In genomic region chr1:10733967-10734366, GRCh38 we compare ENCODE assay signal across 10 cellular contexts.
DNase-seq lines count a peak whose midpoint lies in the region; ATAC-seq and TF ChIP-seq lines count a peak whose summit lies in the region.
"Had no signal": no experiment of that assay in that cellular context is flagged by ENCODE, and none has a peak within 500 bp of the region (broad histone marks: within the 10 kb centered on the region; RNA-seq: fewer than 3 reads in every experiment).

No MANE protein-coding gene starts in this region.

- no peak for TF ChIP-seq CTCF in DND-41 (IDR thresholded peaks at IDR 0.05; ENCODE audit: borderline replicate concordance, extremely low read depth, low read length, poor library complexity, severe bottlenecking)
- TF ChIP-seq CTCF in WERI-Rb-1 (IDR thresholded peaks at IDR 0.05; ENCODE audit: low read depth, low read length): no peak
- TF ChIP-seq CTCF in foreskin fibroblast (IDR thresholded peaks at IDR 0.05; ENCODE audit: low read depth, low read length): no peak

- no peak for DNase-seq in DND-41
- peak; percentile 64 for DNase-seq in WERI-Rb-1
- peak; percentile 44 for DNase-seq in stimulated activated CD4-positive, alpha-beta T cell treated with anti-CD3 and anti-CD28 coated beads, Interleukin-12 subunit alpha, Interleukin-12 subunit beta, amount 100 ng/mL, for 4 hours
- DNase-seq in amniotic stem cell (lab: John Stamatoyannopoulos, UW): no peak
- DNase-seq in foreskin fibroblast: no peak
- DNase-seq: MM.1S, SIG-M5 had no signal

- H3K79me2 ChIP-seq in DND-41 (ENCODE audit: insufficient read depth, low read length): no peaks in the 10 kb centered on the region

- H4K20me1 ChIP-seq in DND-41 (ENCODE audit: insufficient read depth, low read length): no peaks in the 10 kb centered on the region

- H2AFZ ChIP-seq in DND-41 (ENCODE audit: low read depth, low read length): no peak overlapping the region

- H3K27ac ChIP-seq in DND-41 (ENCODE audit: low read length) (no peak overlapping the region), WERI-Rb-1 (no peak overlapping the region)

- no peak overlapping the region for H3K9ac ChIP-seq in DND-41 (ENCODE audit: low read depth, low read length)

- H3K4me2 ChIP-seq in DND-41 (ENCODE audit: insufficient read depth, low read length): no peak overlapping the region

- no peak overlapping the region for H3K4me3 ChIP-seq in DND-41 (ENCODE audit: low read depth in 1 of 2, low read length in 2 of 2)
- H3K4me3 ChIP-seq in WERI-Rb-1 (ENCODE audit: low read depth, low read length): no peak overlapping the region
- no peak overlapping the region for H3K4me3 ChIP-seq in foreskin fibroblast (ENCODE audit: low read depth in 1 of 2, low read length in 2 of 2)

- H3K27me3 ChIP-seq in DND-41 (ENCODE audit: insufficient read depth, low read length, poor library complexity) (peaks cover 4% of the 10 kb centered on the region), WERI-Rb-1 (ENCODE audit: insufficient read depth, low read depth, severe bottlenecking) (no peaks in the 10 kb centered on the region)

- H3K9me3 ChIP-seq in DND-41 (ENCODE audit: insufficient read depth, low read length, severe bottlenecking) (no peaks in the 10 kb centered on the region), WERI-Rb-1 (ENCODE audit: severe bottlenecking) (no peaks in the 10 kb centered on the region)

- no peaks in the 10 kb centered on the region for H3K4me1 ChIP-seq in DND-41 (ENCODE audit: insufficient read depth, low read length)

- H3K36me3 ChIP-seq in DND-41 (ENCODE audit: insufficient read depth, low read length) (no peaks in the 10 kb centered on the region), WERI-Rb-1 (no peaks in the 10 kb centered on the region; the same call in none of the 2 replicates)

- ATAC-seq in DND-41 (ENCODE audit: insufficient read depth, low read depth) (peak; percentile 40; the same call in 1 of the 3 replicates), GM19035 (IDR thresholded peaks at IDR 0.05; ENCODE audit: unreplicated experiment) (peak; percentile 65), GM18519 (IDR thresholded peaks at IDR 0.05; ENCODE audit: low FRiP score, unreplicated experiment) (no peak), HG03469 (IDR thresholded peaks at IDR 0.05; ENCODE audit: unreplicated experiment) (no peak)

Comparison
In these comparisons a context has a peak if more than half of its experiments do, and no peak if none do; other contexts are left out.
1. ATAC-seq: peak in DND-41 (single experiment) and GM19035 (single experiment); none in GM18519 (single experiment) and HG03469 (single experiment).
2. DNase-seq: peak in WERI-Rb-1 (single experiment) and stimulated activated CD4-positive, alpha-beta T cell treated with anti-CD3 and anti-CD28 coated beads, Interleukin-12 subunit alpha, Interleukin-12 subunit beta, amount 100 ng/mL, for 4 hours (single experiment); none in DND-41 (single experiment), amniotic stem cell (single experiment) and foreskin fibroblast (0 of 2).